Comparison of ENCODE assay signal across 9 cellular contexts in the genomic region with DNA sequence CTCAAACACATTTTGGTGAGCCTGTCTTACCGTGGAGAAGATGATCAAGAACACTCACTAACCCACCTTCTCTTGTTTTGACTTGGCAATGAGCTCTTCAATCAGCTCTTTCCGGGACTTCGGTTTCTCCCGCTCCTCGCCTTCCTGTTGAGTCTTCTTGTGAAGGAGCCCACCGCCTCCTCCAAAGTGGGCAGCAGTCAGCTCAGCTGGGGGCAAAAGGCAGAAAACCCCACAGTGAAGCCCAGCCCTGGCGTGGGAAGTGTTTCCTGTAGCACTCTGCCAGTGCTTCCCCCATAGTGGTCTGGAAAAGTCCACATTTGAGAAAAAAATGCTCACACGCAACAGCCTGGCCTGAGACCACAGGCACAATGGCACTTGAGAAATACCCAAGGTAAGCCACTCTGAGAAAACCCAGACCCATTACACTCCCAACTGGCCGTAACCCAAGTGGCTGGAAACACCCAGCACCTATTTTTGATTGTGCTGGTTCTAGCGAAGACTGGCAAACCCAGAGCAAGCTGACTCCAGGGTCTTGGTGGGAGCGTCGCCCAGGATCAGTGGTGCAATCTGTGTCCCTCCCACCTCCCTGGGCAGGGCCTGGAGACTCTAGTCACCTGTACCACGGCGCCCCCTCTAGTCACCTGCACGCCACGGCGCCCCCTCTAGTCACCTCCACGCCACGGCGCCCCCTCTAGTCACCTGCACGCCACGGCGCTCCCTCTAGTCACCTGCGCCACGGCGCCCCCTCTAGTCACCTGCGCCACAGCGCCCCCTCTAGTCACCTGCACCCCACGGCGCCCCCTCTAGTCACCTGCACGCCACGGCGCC. TPM values are rescaled to one million over a fixed set of nuclear protein-coding genes. Genes with fewer than 3 reads are reported as not detected.
DNase-seq lines count a peak whose midpoint lies in the region; ATAC-seq and TF ChIP-seq lines count a peak whose summit lies in the region.
"Had no signal": no experiment of that assay in that cellular context is flagged by ENCODE, and none has a peak within 500 bp of the region (broad histone marks: within the 10 kb centered on the region; RNA-seq: fewer than 3 reads in every experiment).

No MANE protein-coding gene starts in this region.

- H3K27ac Mint-ChIP-seq in T-helper 17 cell (peak overlapping the region; percentile 91), glutamatergic neuron (ENCODE audit: unreplicated experiment) (no peak overlapping the region)
- H3K27ac Mint-ChIP-seq: dendritic cell treated with granulocyte-macrophage colony-stimulating factor and Interleukin-4, amounts not matched to agents 40 ng/mL and 50 ng/mL, for 4 days had no signal

- H3K36me3 Mint-ChIP-seq in T-helper 17 cell (ENCODE audit: low read depth) (peaks cover 14% of the 10 kb centered on the region), glutamatergic neuron (ENCODE audit: unreplicated experiment) (no peaks in the 10 kb centered on the region)

- peaks cover 89% of the 10 kb centered on the region for H3K36me3 ChIP-seq in DND-41 (ENCODE audit: insufficient read depth, low read length)
- H3K36me3 ChIP-seq in upper lobe of left lung: peaks cover 23 to 82% (median 56%) of the 10 kb centered on the region in 4 donors

- peak; percentile 57 for ATAC-seq in DND-41 (ENCODE audit: insufficient read depth, low read depth)
- peak; percentile 57 for ATAC-seq in GM21528 (IDR thresholded peaks at IDR 0.05; ENCODE audit: low FRiP score, unreplicated experiment)
- ATAC-seq in T-helper 17 cell: peak; percentile 78
- ATAC-seq in upper lobe of left lung (ENCODE audit: low FRiP score in 2 of 2): no peak

- H3K27me3 Mint-ChIP-seq in T-helper 17 cell (no peaks in the 10 kb centered on the region), glutamatergic neuron (ENCODE audit: unreplicated experiment) (peaks cover 7% of the 10 kb centered on the region)
- H3K27me3 Mint-ChIP-seq: dendritic cell treated with granulocyte-macrophage colony-stimulating factor and Interleukin-4, amounts not matched to agents 40 ng/mL and 50 ng/mL, for 4 days had no signal

- 57 to 85% methylated on average over 14 to 32 of the region's 33 CpGs for WGBS in upper lobe of left lung, 2 donors

- no peaks in the 10 kb centered on the region for H3K9me3 ChIP-seq in DND-41 (ENCODE audit: insufficient read depth, low read length, severe bottlenecking)
- no peaks in the 10 kb centered on the region for H3K9me3 ChIP-seq in T-helper 17 cell (ENCODE audit: control insufficient read depth, low read length, poor library complexity, severe bottlenecking)
- H3K9me3 ChIP-seq in upper lobe of left lung: no peaks in the 10 kb centered on the region

- no peak for TF ChIP-seq EP300 in upper lobe of left lung (IDR thresholded peaks at IDR 0.05)

- no peak for TF ChIP-seq POLR2A in upper lobe of left lung (IDR thresholded peaks at IDR 0.05)

- H4K20me1 ChIP-seq in DND-41 (ENCODE audit: insufficient read depth, low read length): peaks cover 66% of the 10 kb centered on the region

- no peak overlapping the region for H3K4me2 ChIP-seq in DND-41 (ENCODE audit: insufficient read depth, low read length)

- H3K27me3 ChIP-seq in DND-41 (ENCODE audit: insufficient read depth, low read length, poor library complexity) (no peaks in the 10 kb centered on the region), upper lobe of left lung (no peaks in the 10 kb centered on the region)

- H3K4me3 ChIP-seq in DND-41 (ENCODE audit: low read depth in 1 of 2, low read length in 2 of 2): no peak overlapping the region
- no peak overlapping the region for H3K4me3 ChIP-seq in upper lobe of left lung

- H3K9me3 Mint-ChIP-seq in glutamatergic neuron (ENCODE audit: unreplicated experiment): peaks cover 6% of the 10 kb centered on the region
- H3K9me3 Mint-ChIP-seq: dendritic cell treated with granulocyte-macrophage colony-stimulating factor and Interleukin-4, amounts not matched to agents 40 ng/mL and 50 ng/mL, for 4 days had no signal

- DNase-seq in DND-41: no peak
- peak in 2 of 3 donors; percentile 36 to 43 for DNase-seq in T-helper 17 cell
- DNase-seq in glutamatergic neuron: no peak
- peak in 1 of 2 donors; percentile 54 for DNase-seq in upper lobe of left lung
- no peak for DNase-seq in NCI-H524 (lab: John Stamatoyannopoulos, UW)
- DNase-seq in NOMO-1 (lab: John Stamatoyannopoulos, UW; ENCODE audit: unreplicated experiment in 2 of 2): no peak
- DNase-seq in retina: no peak

- H3K27ac ChIP-seq in DND-41 (ENCODE audit: low read length) (no peak overlapping the region), upper lobe of left lung (peak overlapping the region in 3 of 4 donors; percentile 34 to 61 (median 51))

- no peak overlapping the region for H3K9ac ChIP-seq in DND-41 (ENCODE audit: low read depth, low read length)

- H2AFZ ChIP-seq in DND-41 (ENCODE audit: low read depth, low read length): no peak overlapping the region

- H3K4me3 Mint-ChIP-seq in T-helper 17 cell (peak overlapping the region; percentile 70), glutamatergic neuron (ENCODE audit: unreplicated experiment) (no peak overlapping the region)
- H3K4me3 Mint-ChIP-seq: dendritic cell treated with granulocyte-macrophage colony-stimulating factor and Interleukin-4, amounts not matched to agents 40 ng/mL and 50 ng/mL, for 4 days had no signal

- H3K4me1 Mint-ChIP-seq in T-helper 17 cell (peaks cover 31% of the 10 kb centered on the region), glutamatergic neuron (ENCODE audit: low read depth, unreplicated experiment) (peaks cover 12% of the 10 kb centered on the region)

- peaks cover 41% of the 10 kb centered on the region for H3K79me2 ChIP-seq in DND-41 (ENCODE audit: insufficient read depth, low read length)

- H3K4me1 ChIP-seq in DND-41 (ENCODE audit: insufficient read depth, low read length) (no peaks in the 10 kb centered on the region), upper lobe of left lung (peaks cover 0 to 10% (median 3%) of the 10 kb centered on the region in 4 donors)

- TF ChIP-seq CTCF in DND-41 (IDR thresholded peaks at IDR 0.05; ENCODE audit: borderline replicate concordance, extremely low read depth, low read length, poor library complexity, severe bottlenecking) (peak; percentile 47), glutamatergic neuron (IDR thresholded peaks at IDR 0.05; ENCODE audit: partially characterized antibody, unreplicated experiment) (peak; percentile 35), upper lobe of left lung (IDR thresholded peaks at IDR 0.05) (peak in 1 of 6 experiments; percentile 15)

RNA-seq across cellular contexts. Expression of a gene that starts 8.6 kb away (rescaled TPM):
- total RNA-seq in T-helper 17 cell: 10 to 100 TPM; 32.8 to 34.0 TPM
- total RNA-seq in glutamatergic neuron (ENCODE audit: unreplicated experiment): 17.2 TPM
- 10 to 100 TPM; 17.2 to 30.4 (median 22.4) TPM for total RNA-seq in upper lobe of left lung

RNA-seq across cellular contexts. Expression of a gene that starts 8.8 kb away (rescaled TPM):
- 1 to 10 TPM; 1.7 to 3.6 TPM for total RNA-seq in T-helper 17 cell
- 34.5 TPM for total RNA-seq in glutamatergic neuron (ENCODE audit: unreplicated experiment)
- total RNA-seq in upper lobe of left lung: 10 to 100 TPM in 1 of 6 donors, 1 to 10 TPM in 5; 3.3 to 10.4 (median 4.7) TPM

Comparison
In these comparisons a context has a peak if more than half of its experiments do, and no peak if none do; other contexts are left out.
1. ATAC-seq: peak in DND-41 (single experiment), GM21528 (single experiment) and T-helper 17 cell (single experiment); none in upper lobe of left lung (0 of 2).
2. DNase-seq: peak in T-helper 17 cell (2 of 3); none in DND-41 (single experiment), glutamatergic neuron (single experiment), NCI-H524 (0 of 2), NOMO-1 (0 of 2) and retina (single experiment).